Comparison of ENCODE assay signal across 1 cellular context in the genomic region with DNA sequence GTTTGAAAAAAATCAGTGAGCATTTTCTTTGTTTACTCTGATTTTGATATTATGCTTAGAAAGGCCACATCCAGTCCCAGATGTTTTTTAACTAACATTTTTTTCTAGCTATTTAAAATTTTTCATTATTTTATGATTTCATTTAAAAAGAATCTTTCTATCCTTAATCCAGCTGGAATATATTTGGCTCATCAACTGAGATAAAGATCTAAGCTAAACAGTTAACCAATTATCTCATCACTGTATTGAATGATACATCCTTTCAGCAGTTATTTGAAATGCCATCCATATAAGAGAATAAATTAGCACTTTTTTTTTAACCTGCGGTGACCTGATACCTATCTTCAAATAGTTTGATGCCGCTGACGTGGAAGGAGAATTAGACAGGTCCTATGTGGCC.
TF ChIP-seq lines count a peak whose summit lies in the region.

No MANE protein-coding gene starts in this region.

TF ChIP-seq in GM23338, 12 proteins besides CTCF, POLR2A, EP300 and RAD21 (continued from another document):
- TF ChIP-seq, protein P1, sequence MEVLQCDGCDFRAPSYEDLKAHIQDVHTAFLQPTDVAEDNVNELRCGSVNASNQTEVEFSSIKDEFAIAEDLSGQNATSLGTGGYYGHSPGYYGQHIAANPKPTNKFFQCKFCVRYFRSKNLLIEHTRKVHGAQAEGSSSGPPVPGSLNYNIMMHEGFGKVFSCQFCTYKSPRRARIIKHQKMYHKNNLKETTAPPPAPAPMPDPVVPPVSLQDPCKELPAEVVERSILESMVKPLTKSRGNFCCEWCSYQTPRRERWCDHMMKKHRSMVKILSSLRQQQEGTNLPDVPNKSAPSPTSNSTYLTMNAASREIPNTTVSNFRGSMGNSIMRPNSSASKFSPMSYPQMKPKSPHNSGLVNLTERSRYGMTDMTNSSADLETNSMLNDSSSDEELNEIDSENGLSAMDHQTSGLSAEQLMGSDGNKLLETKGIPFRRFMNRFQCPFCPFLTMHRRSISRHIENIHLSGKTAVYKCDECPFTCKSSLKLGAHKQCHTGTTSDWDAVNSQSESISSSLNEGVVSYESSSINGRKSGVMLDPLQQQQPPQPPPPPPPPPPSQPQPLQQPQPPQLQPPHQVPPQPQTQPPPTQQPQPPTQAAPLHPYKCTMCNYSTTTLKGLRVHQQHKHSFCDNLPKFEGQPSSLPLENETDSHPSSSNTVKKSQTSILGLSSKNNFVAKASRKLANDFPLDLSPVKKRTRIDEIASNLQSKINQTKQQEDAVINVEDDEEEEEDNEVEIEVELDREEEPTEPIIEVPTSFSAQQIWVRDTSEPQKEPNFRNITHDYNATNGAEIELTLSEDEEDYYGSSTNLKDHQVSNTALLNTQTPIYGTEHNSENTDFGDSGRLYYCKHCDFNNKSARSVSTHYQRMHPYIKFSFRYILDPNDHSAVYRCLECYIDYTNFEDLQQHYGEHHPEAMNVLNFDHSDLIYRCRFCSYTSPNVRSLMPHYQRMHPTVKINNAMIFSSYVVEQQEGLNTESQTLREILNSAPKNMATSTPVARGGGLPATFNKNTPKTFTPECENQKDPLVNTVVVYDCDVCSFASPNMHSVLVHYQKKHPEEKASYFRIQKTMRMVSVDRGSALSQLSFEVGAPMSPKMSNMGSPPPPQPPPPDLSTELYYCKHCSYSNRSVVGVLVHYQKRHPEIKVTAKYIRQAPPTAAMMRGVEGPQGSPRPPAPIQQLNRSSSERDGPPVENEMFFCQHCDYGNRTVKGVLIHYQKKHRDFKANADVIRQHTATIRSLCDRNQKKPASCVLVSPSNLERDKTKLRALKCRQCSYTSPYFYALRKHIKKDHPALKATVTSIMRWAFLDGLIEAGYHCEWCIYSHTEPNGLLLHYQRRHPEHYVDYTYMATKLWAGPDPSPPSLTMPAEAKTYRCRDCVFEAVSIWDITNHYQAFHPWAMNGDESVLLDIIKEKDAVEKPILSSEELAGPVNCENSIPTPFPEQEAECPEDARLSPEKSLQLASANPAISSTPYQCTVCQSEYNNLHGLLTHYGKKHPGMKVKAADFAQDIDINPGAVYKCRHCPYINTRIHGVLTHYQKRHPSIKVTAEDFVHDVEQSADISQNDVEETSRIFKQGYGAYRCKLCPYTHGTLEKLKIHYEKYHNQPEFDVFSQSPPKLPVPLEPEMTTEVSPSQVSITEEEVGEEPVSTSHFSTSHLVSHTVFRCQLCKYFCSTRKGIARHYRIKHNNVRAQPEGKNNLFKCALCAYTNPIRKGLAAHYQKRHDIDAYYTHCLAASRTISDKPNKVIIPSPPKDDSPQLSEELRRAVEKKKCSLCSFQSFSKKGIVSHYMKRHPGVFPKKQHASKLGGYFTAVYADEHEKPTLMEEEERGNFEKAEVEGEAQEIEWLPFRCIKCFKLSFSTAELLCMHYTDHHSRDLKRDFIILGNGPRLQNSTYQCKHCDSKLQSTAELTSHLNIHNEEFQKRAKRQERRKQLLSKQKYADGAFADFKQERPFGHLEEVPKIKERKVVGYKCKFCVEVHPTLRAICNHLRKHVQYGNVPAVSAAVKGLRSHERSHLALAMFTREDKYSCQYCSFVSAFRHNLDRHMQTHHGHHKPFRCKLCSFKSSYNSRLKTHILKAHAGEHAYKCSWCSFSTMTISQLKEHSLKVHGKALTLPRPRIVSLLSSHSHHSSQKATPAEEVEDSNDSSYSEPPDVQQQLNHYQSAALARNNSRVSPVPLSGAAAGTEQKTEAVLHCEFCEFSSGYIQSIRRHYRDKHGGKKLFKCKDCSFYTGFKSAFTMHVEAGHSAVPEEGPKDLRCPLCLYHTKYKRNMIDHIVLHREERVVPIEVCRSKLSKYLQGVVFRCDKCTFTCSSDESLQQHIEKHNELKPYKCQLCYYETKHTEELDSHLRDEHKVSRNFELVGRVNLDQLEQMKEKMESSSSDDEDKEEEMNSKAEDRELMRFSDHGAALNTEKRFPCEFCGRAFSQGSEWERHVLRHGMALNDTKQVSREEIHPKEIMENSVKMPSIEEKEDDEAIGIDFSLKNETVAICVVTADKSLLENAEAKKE (CRISPR knock-in tag; IDR thresholded peaks at IDR 0.05): no peak
- TF ChIP-seq, protein P2, sequence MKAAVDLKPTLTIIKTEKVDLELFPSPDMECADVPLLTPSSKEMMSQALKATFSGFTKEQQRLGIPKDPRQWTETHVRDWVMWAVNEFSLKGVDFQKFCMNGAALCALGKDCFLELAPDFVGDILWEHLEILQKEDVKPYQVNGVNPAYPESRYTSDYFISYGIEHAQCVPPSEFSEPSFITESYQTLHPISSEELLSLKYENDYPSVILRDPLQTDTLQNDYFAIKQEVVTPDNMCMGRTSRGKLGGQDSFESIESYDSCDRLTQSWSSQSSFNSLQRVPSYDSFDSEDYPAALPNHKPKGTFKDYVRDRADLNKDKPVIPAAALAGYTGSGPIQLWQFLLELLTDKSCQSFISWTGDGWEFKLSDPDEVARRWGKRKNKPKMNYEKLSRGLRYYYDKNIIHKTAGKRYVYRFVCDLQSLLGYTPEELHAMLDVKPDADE (IDR thresholded peaks at IDR 0.05): no peak
- TF ChIP-seq, protein P3, sequence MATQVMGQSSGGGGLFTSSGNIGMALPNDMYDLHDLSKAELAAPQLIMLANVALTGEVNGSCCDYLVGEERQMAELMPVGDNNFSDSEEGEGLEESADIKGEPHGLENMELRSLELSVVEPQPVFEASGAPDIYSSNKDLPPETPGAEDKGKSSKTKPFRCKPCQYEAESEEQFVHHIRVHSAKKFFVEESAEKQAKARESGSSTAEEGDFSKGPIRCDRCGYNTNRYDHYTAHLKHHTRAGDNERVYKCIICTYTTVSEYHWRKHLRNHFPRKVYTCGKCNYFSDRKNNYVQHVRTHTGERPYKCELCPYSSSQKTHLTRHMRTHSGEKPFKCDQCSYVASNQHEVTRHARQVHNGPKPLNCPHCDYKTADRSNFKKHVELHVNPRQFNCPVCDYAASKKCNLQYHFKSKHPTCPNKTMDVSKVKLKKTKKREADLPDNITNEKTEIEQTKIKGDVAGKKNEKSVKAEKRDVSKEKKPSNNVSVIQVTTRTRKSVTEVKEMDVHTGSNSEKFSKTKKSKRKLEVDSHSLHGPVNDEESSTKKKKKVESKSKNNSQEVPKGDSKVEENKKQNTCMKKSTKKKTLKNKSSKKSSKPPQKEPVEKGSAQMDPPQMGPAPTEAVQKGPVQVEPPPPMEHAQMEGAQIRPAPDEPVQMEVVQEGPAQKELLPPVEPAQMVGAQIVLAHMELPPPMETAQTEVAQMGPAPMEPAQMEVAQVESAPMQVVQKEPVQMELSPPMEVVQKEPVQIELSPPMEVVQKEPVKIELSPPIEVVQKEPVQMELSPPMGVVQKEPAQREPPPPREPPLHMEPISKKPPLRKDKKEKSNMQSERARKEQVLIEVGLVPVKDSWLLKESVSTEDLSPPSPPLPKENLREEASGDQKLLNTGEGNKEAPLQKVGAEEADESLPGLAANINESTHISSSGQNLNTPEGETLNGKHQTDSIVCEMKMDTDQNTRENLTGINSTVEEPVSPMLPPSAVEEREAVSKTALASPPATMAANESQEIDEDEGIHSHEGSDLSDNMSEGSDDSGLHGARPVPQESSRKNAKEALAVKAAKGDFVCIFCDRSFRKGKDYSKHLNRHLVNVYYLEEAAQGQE (IDR thresholded peaks at IDR 0.05; ENCODE audit: unreplicated experiment): no peak
TF ChIP-seq in GM23338: peak in this region for 0.
